ENCODE assay signal across 17 cellular contexts in the genomic region with DNA sequence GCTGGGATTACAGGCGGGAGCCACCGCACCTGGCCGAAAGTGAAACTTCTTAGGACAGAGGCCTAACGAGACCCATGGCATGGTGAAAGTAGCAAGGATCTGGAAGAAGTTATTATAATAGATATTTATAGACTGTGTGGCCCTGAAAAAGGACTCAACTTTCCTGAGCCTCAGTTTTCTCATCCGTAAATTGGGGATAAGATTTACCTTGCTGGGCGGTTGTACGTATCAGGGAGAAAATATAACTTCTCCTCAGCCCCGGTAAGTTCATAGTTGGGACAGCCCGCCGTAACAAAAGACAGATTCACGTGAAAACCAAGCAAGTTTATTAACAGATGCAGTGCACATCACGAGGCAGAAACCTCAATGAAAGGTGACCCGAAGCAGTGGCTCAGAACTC. TPM values are rescaled to one million over a fixed set of nuclear protein-coding genes. Genes with fewer than 3 reads are reported as not detected.
DNase-seq lines count a peak whose midpoint lies in the region; ATAC-seq and TF ChIP-seq lines count a peak whose summit lies in the region.
"Had no signal": no experiment of that assay in that cellular context is flagged by ENCODE, and none has a peak within 500 bp of the region (broad histone marks: within the 10 kb centered on the region; RNA-seq: fewer than 3 reads in every experiment).

No MANE protein-coding gene starts in this region.

- CTCF ChIA-PET in RWPE1 (lab: Yijun Ruan, JAX) = interaction anchor here (1.8 kb wide), 1 partner anchor 19 kb away, joined by 12 read pairs; no protein-coding TSS in a partner anchor
- CTCF ChIA-PET in naive thymus-derived CD4-positive, alpha-beta T cell (lab: Charles Lee) = interaction anchor here (0.7 kb wide), 2 partner anchors 9 to 221 kb away, joined by 3 to 4 read pairs; no protein-coding TSS in a partner anchor

- peaks cover 0 to 9% (median 0%) of the 10 kb centered on the region in 3 experiments for H3K36me3 ChIP-seq in naive thymus-derived CD4-positive, alpha-beta T cell (ENCODE audit: control insufficient read depth in 2 of 3, insufficient read depth in 3 of 3, low read length in 3 of 3)
- H3K36me3 ChIP-seq in WERI-Rb-1 = no peaks in the 10 kb centered on the region
- H3K36me3 ChIP-seq: HAP-1 had no signal

- ATAC-seq in activated T-cell treated with anti-CD3 and anti-CD28 coated beads, Interleukin-2, amount 50 U/mL, for 72 hours (replicated peaks in 1 of 2) = no peak
- no peak for ATAC-seq in activated T-cell treated with anti-CD3 and anti-CD28 coated beads, Interleukin-2, amount 50 U/mL, for 4 hours
- no peak for ATAC-seq in naive thymus-derived CD4-positive, alpha-beta T cell
- no peak for ATAC-seq in GM18867 (IDR thresholded peaks at IDR 0.05; ENCODE audit: unreplicated experiment)
- ATAC-seq: Panc1 had no signal

- H3K4me1 Mint-ChIP-seq in activated T-cell treated with anti-CD3 and anti-CD28 coated beads, Interleukin-2, amount 50 U/mL, for 72 hours (ENCODE audit: low read depth) = peaks cover 58% of the 10 kb centered on the region
- H3K4me1 Mint-ChIP-seq in activated T-cell treated with anti-CD3 and anti-CD28 coated beads, Interleukin-2, amount 50 U/mL, for 4 hours (ENCODE audit: low read depth) = peaks cover 58% of the 10 kb centered on the region
- peaks cover 59% of the 10 kb centered on the region for H3K4me1 Mint-ChIP-seq in CD14-positive monocyte
- peaks cover 35 to 82% (median 67%) of the 10 kb centered on the region in 7 donors for H3K4me1 Mint-ChIP-seq in naive thymus-derived CD4-positive, alpha-beta T cell

- TF ChIP-seq CTCF in CD14-positive monocyte (IDR thresholded peaks at IDR 0.05) = no peak
- no peak for TF ChIP-seq CTCF in RWPE1 (conservative IDR thresholded peaks at IDR 0.05; ENCODE audit: low read depth)
- no peak for TF ChIP-seq CTCF in WERI-Rb-1 (IDR thresholded peaks at IDR 0.05; ENCODE audit: low read depth, low read length)

- H3K9me3 Mint-ChIP-seq in activated T-cell treated with anti-CD3 and anti-CD28 coated beads, Interleukin-2, amount 50 U/mL, for 72 hours = no peaks in the 10 kb centered on the region
- H3K9me3 Mint-ChIP-seq in activated T-cell treated with anti-CD3 and anti-CD28 coated beads, Interleukin-2, amount 50 U/mL, for 4 hours = no peaks in the 10 kb centered on the region
- no peaks in the 10 kb centered on the region for H3K9me3 Mint-ChIP-seq in CD14-positive monocyte
- no peaks in the 10 kb centered on the region for H3K9me3 Mint-ChIP-seq in naive thymus-derived CD4-positive, alpha-beta T cell

- H3K9me3 ChIP-seq in naive thymus-derived CD4-positive, alpha-beta T cell (ENCODE audit: control insufficient read depth in 2 of 3, low read length in 3 of 3) = no peaks in the 10 kb centered on the region
- no peaks in the 10 kb centered on the region for H3K9me3 ChIP-seq in WERI-Rb-1 (ENCODE audit: severe bottlenecking)
- H3K9me3 ChIP-seq: HAP-1 had no signal

- POLR2A ChIA-PET in RWPE1 (lab: Yijun Ruan, JAX; ENCODE audit: low non-redundant PET) = no interaction called here
- POLR2A ChIA-PET in naive thymus-derived CD4-positive, alpha-beta T cell (lab: Charles Lee) = interaction anchor here (1.1 to 11.7 kb wide), 5 partner anchors 7 to 23 kb away, joined by 3 to 229 read pairs (median 19); a partner anchor contains a TSS

- H3K27ac ChIP-seq in RWPE1 (peak overlapping the region; percentile 93), WERI-Rb-1 (no peak overlapping the region)
- peak overlapping the region; percentile 41 for H3K27ac ChIP-seq in naive thymus-derived CD4-positive, alpha-beta T cell (ENCODE audit: low read depth, low read length)

- peak overlapping the region; percentile 52 for H3K27ac Mint-ChIP-seq in activated T-cell treated with anti-CD3 and anti-CD28 coated beads, Interleukin-2, amount 50 U/mL, for 72 hours
- H3K27ac Mint-ChIP-seq in CD14-positive monocyte = peak overlapping the region in 4 of 7 donors; percentile 46 to 82 (median 68)
- H3K27ac Mint-ChIP-seq in naive thymus-derived CD4-positive, alpha-beta T cell = peak overlapping the region in 8 of 9 donors; percentile 54 to 96 (median 89)

- H3K27me3 ChIP-seq in naive thymus-derived CD4-positive, alpha-beta T cell (ENCODE audit: control insufficient read depth in 2 of 2, insufficient read depth in 2 of 2, low read length in 2 of 2) = no peaks in the 10 kb centered on the region
- no peaks in the 10 kb centered on the region for H3K27me3 ChIP-seq in WERI-Rb-1 (ENCODE audit: insufficient read depth, low read depth, severe bottlenecking)

- no peaks in the 10 kb centered on the region for H3K27me3 Mint-ChIP-seq in activated T-cell treated with anti-CD3 and anti-CD28 coated beads, Interleukin-2, amount 50 U/mL, for 72 hours (ENCODE audit: low read depth)
- H3K27me3 Mint-ChIP-seq in activated T-cell treated with anti-CD3 and anti-CD28 coated beads, Interleukin-2, amount 50 U/mL, for 4 hours (ENCODE audit: low read depth) = no peaks in the 10 kb centered on the region
- H3K27me3 Mint-ChIP-seq in CD14-positive monocyte (ENCODE audit: low read depth in 3 of 3) = peaks cover 0 to 2% (median 0%) of the 10 kb centered on the region in 3 donors
- H3K27me3 Mint-ChIP-seq in naive thymus-derived CD4-positive, alpha-beta T cell = no peaks in the 10 kb centered on the region

- H3K4me1 ChIP-seq in naive thymus-derived CD4-positive, alpha-beta T cell (ENCODE audit: control insufficient read depth in 2 of 2, insufficient read depth in 2 of 2, low read length in 2 of 2) = peaks cover 23 to 58% of the 10 kb centered on the region in 2 donors

- peaks cover 5 to 13% of the 10 kb centered on the region in 2 donors for H3K36me3 Mint-ChIP-seq in activated T-cell treated with anti-CD3 and anti-CD28 coated beads, Interleukin-2, amount 50 U/mL, for 72 hours (ENCODE audit: insufficient read depth in 2 of 2)
- H3K36me3 Mint-ChIP-seq in activated T-cell treated with anti-CD3 and anti-CD28 coated beads, Interleukin-2, amount 50 U/mL, for 4 hours (ENCODE audit: insufficient read depth) = no peaks in the 10 kb centered on the region
- H3K36me3 Mint-ChIP-seq in CD14-positive monocyte = no peaks in the 10 kb centered on the region
- peaks cover 0 to 22% (median under 1%) of the 10 kb centered on the region in 5 donors for H3K36me3 Mint-ChIP-seq in naive thymus-derived CD4-positive, alpha-beta T cell

- no peak overlapping the region for H3K4me3 Mint-ChIP-seq in activated T-cell treated with anti-CD3 and anti-CD28 coated beads, Interleukin-2, amount 50 U/mL, for 72 hours
- no peak overlapping the region for H3K4me3 Mint-ChIP-seq in activated T-cell treated with anti-CD3 and anti-CD28 coated beads, Interleukin-2, amount 50 U/mL, for 4 hours
- H3K4me3 Mint-ChIP-seq in CD14-positive monocyte = no peak overlapping the region
- peak overlapping the region in 5 of 10 donors; percentile 14 to 48 (median 25) for H3K4me3 Mint-ChIP-seq in naive thymus-derived CD4-positive, alpha-beta T cell

- DNase-seq in activated T-cell treated with anti-CD3 and anti-CD28 coated beads, Interleukin-2, amount 50 U/mL, for 72 hours = no peak
- no peak for DNase-seq in activated T-cell treated with anti-CD3 and anti-CD28 coated beads, Interleukin-2, amount 50 U/mL, for 4 hours
- DNase-seq in CD14-positive monocyte (ENCODE audit: low spot score) (no peak), RWPE1 (ENCODE audit: low spot score) (no peak), NCI-H526 (lab: John Stamatoyannopoulos, UW) (no peak), WERI-Rb-1 (no peak)
- no peak for DNase-seq in naive thymus-derived CD4-positive, alpha-beta T cell
- DNase-seq: COR-L47, DMS153, Kasumi-1, NCI-H1105 treated with DMSO at 0.1 percent for 48 hours, NCI-H187 treated with DMSO at 0.1 percent for 48 hours, NCI-H446 treated with DMSO at 0.1 percent for 48 hours, SHP77 treated with DMSO at 0.1 percent for 48 hours had no signal

- intact Hi-C loops in CD14-positive monocyte (cut with micrococcal nuclease) = no loop called here
- intact Hi-C loops in naive thymus-derived CD4-positive, alpha-beta T cell (cut with micrococcal nuclease) = no loop called here

- no peak overlapping the region for H3K4me3 ChIP-seq in naive thymus-derived CD4-positive, alpha-beta T cell (ENCODE audit: low read length)
- H3K4me3 ChIP-seq in WERI-Rb-1 (ENCODE audit: low read depth, low read length) = no peak overlapping the region
- H3K4me3 ChIP-seq: HAP-1 had no signal

RNA-seq across cellular contexts. Expression of a gene that starts 5.5 kb away (rescaled TPM):
- 100 to 1,000 TPM; 149 to 162 TPM for total RNA-seq in activated T-cell treated with anti-CD3 and anti-CD28 coated beads, Interleukin-2, amount 50 U/mL, for 72 hours
- 100 to 1,000 TPM in 1 of 3 donors, 10 to 100 TPM in 2; 97.6 to 123 (median 99.2) TPM for total RNA-seq in activated T-cell treated with anti-CD3 and anti-CD28 coated beads, Interleukin-2, amount 50 U/mL, for 4 hours
- 10 to 100 TPM; 33.2 to 52.2 TPM for polyA plus RNA-seq in CD14-positive monocyte
- total RNA-seq in naive thymus-derived CD4-positive, alpha-beta T cell = 100 to 1,000 TPM; 269 to 313 (median 283) TPM
- polyA plus RNA-seq in naive thymus-derived CD4-positive, alpha-beta T cell = 100 to 1,000 TPM in 1 of 2 donors, 10 to 100 TPM in 1; 74.9 to 174 TPM

RNA-seq across cellular contexts. Expression of a gene that starts 57.3 kb away (rescaled TPM):
- 10 to 100 TPM in 1 of 2 donors, 1 to 10 TPM in 1; 9.3 to 14.0 TPM for total RNA-seq in activated T-cell treated with anti-CD3 and anti-CD28 coated beads, Interleukin-2, amount 50 U/mL, for 72 hours
- total RNA-seq in activated T-cell treated with anti-CD3 and anti-CD28 coated beads, Interleukin-2, amount 50 U/mL, for 4 hours = 10 to 100 TPM; 37.0 to 44.6 (median 38.8) TPM
- polyA plus RNA-seq in CD14-positive monocyte = under 1 TPM; 0.37 TPM
- 10 to 100 TPM in 3 of 5 experiments, 1 to 10 TPM in 2; 9.0 to 18.5 (median 10.0) TPM for total RNA-seq in naive thymus-derived CD4-positive, alpha-beta T cell
- polyA plus RNA-seq in naive thymus-derived CD4-positive, alpha-beta T cell = 1 to 10 TPM; 1.0 to 3.3 TPM
